In the genomic region with DNA sequence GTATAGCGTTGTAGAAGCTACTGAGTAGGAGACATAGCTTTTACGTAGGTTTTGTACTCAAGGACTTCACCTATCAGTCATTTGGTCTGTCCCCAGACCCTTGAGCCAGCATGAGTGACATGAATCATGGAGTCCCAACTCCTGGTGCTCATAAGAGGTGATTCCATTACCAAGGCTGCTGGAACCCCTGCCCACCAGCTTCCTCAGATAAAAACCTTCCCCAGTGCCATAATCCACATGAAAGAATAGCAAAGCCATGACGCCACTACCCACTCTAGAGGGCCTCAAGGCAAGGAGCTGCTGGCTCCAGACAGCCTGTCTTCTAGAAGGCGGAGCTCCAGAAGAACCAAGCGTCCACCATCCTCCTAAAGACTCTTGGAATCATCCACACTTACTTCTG, we compare ENCODE assay signal across 19 cellular contexts.
"Had no signal": no experiment of that assay in that cellular context is flagged by ENCODE, and none has a peak within 500 bp of the region (broad histone marks: within the 10 kb centered on the region; RNA-seq: fewer than 3 reads in every experiment).

No MANE protein-coding gene starts in this region.

- H3K4me3 ChIP-seq: coronary artery, dorsolateral prefrontal cortex, esophagus squamous epithelium, gastrocnemius medialis, heart right ventricle, left lung, lower lobe of right lung had no signal

- ATAC-seq: gastrocnemius medialis, left cardiac atrium, left lung, left ventricle myocardium superior, lower lobe of right lung had no signal

- DNase-seq: dermis blood vessel endothelial cell; dorsolateral prefrontal cortex; effector CD4-positive, alpha-beta T cell; effector memory CD4-positive, alpha-beta T cell; esophagus squamous epithelium; foreskin fibroblast; foreskin melanocyte; gastrocnemius medialis; glutamatergic neuron; head of caudate nucleus; heart right ventricle; hippocampal formation; left cardiac atrium; left lung; left ventricle myocardium superior; lower lobe of right lung; mesendoderm; midbrain had no signal

- H3K27me3 ChIP-seq: dorsolateral prefrontal cortex, esophagus squamous epithelium, gastrocnemius medialis, heart right ventricle, left lung had no signal

- H3K4me1 ChIP-seq: left lung, lower lobe of right lung had no signal

- H3K9me3 ChIP-seq: esophagus squamous epithelium, gastrocnemius medialis, heart right ventricle, left lung, lower lobe of right lung had no signal

- H3K27ac ChIP-seq: coronary artery, dorsolateral prefrontal cortex, esophagus squamous epithelium, gastrocnemius medialis, heart right ventricle, left lung, lower lobe of right lung had no signal
